In the genomic region with DNA sequence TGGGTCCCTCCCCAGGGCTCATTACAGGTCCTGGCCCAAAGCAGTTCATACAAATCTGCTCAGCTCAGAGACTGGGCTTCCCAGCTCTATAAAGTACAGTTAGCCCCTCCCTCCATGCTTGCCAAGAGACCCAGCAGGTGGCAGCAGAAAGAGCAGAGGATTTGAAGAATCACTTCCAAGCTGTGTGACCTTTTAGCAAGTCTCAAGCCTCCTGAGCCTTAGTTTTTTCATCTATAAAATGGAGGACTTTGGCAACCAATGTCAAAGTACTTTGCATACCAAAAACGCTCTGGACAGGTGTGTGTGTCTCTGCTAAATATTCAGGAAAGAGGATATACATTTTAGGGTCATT, we compare ENCODE assay signal across 10 cellular contexts. TPM values are rescaled to one million over a fixed set of nuclear protein-coding genes. Genes with fewer than 3 reads are reported as not detected.
DNase-seq lines count a peak whose midpoint lies in the region; ATAC-seq and TF ChIP-seq lines count a peak whose summit lies in the region.
"Had no signal": no experiment of that assay in that cellular context is flagged by ENCODE, and none has a peak within 500 bp of the region (broad histone marks: within the 10 kb centered on the region; RNA-seq: fewer than 3 reads in every experiment).

No MANE protein-coding gene starts in this region.

- H3K4me1 ChIP-seq in BE2C: no peaks in the 10 kb centered on the region
- no peaks in the 10 kb centered on the region for H3K4me1 ChIP-seq in Panc1 (ENCODE audit: control insufficient read depth, insufficient read depth, low read length)
- no peaks in the 10 kb centered on the region for H3K4me1 ChIP-seq in suprapubic skin

- intact Hi-C loops in Panc1 (cut with micrococcal nuclease; ENCODE audit: unreplicated experiment): loop anchor here (5.0 kb wide), 1 partner anchor 259 kb away; no protein-coding TSS in a partner anchor

- peaks cover 3% of the 10 kb centered on the region; the same call in 1 of the 2 replicates for H3K36me3 ChIP-seq in BE2C
- no peaks in the 10 kb centered on the region; the same call in 1 of the 2 replicates for H3K36me3 ChIP-seq in Panc1 (ENCODE audit: control insufficient read depth, insufficient read depth, low read length)
- peaks cover 21% of the 10 kb centered on the region for H3K36me3 ChIP-seq in suprapubic skin

- no peaks in the 10 kb centered on the region for H3K27me3 ChIP-seq in BE2C
- H3K27me3 ChIP-seq in Panc1 (ENCODE audit: control insufficient read depth, insufficient read depth, low read length): no peaks in the 10 kb centered on the region
- H3K27me3 ChIP-seq in suprapubic skin: no peaks in the 10 kb centered on the region

- CTCF ChIA-PET in Panc1 (lab: Charles Lee): interaction anchor here (0.6 to 1.8 kb wide), 3 partner anchors 33 to 259 kb away, joined by 4 to 5 read pairs (median 5); no protein-coding TSS in a partner anchor

- POLR2A ChIA-PET in Panc1 (lab: Charles Lee): interaction anchor here (0.6 kb wide), 1 partner anchor 497 kb away, joined by 4 read pairs; no protein-coding TSS in a partner anchor

- in situ Hi-C loops in Panc1 (cut with HindIII; ENCODE audit: low pct_unique_long_range_greater_than_20kb, low sequenced_read_pairs): no loop called here

- peak; percentile 47 for TF ChIP-seq CTCF in BE2C (IDR thresholded peaks at IDR 0.05; ENCODE audit: low read depth, low read length)
- peak; percentile 30 for TF ChIP-seq CTCF in GM12865 (IDR thresholded peaks at IDR 0.05; ENCODE audit: insufficient read depth, low read depth, low read length, missing control alignments)
- peak; percentile 56; the same call in 1 of the 2 replicates for TF ChIP-seq CTCF in Panc1 (IDR thresholded peaks at IDR 0.05)
- peak; percentile 32 for TF ChIP-seq CTCF in fibroblast of the aortic adventitia (IDR thresholded peaks at IDR 0.05; ENCODE audit: insufficient read depth, low read length)
- TF ChIP-seq CTCF in suprapubic skin (IDR thresholded peaks at IDR 0.05): no peak

- ATAC-seq in Panc1 (no peak), HG02970 (IDR thresholded peaks at IDR 0.05; ENCODE audit: low FRiP score, unreplicated experiment) (no peak), GM21529 (IDR thresholded peaks at IDR 0.05; ENCODE audit: unreplicated experiment) (no peak)
- ATAC-seq: Right ventricle myocardium inferior had no signal

- H3K4me3 ChIP-seq in BE2C (ENCODE audit: low read depth, low read length) (no peak overlapping the region), GM12865 (ENCODE audit: low read depth, low read length) (no peak overlapping the region), Panc1 (ENCODE audit: low read depth in 2 of 2, low read length in 2 of 2) (no peak overlapping the region), fibroblast of the aortic adventitia (ENCODE audit: low read depth, low read length) (no peak overlapping the region), suprapubic skin (no peak overlapping the region)

- H3K9me3 ChIP-seq in BE2C (no peaks in the 10 kb centered on the region), Panc1 (ENCODE audit: control insufficient read depth, insufficient read depth, low read depth, low read length) (no peaks in the 10 kb centered on the region), suprapubic skin (no peaks in the 10 kb centered on the region)

- no peak for TF ChIP-seq EP300 in suprapubic skin (IDR thresholded peaks at IDR 0.05)

- BruUV-seq in Panc1 (replicated peaks; lab: Mats Ljungman, UMichigan): no TSS peak

- WGBS in suprapubic skin: 59% methylated on average over 1 of the region's 1 CpG

- TF ChIP-seq POLR2A in suprapubic skin (IDR thresholded peaks at IDR 0.05): no peak

- H3K27ac ChIP-seq in Panc1 (ENCODE audit: low read length): no peak overlapping the region
- no peak overlapping the region for H3K27ac ChIP-seq in suprapubic skin

- DNase-seq in BE2C (no peak), GM12865 (ENCODE audit: low read depth) (peak; percentile 43), Panc1 (ENCODE audit: low read depth, low spot score) (no peak), fibroblast of the aortic adventitia (ENCODE audit: low read depth) (no peak), suprapubic skin (ENCODE audit: low spot score in 2 of 2) (no peak)
- DNase-seq in stimulated activated CD4-positive, alpha-beta T cell treated with anti-CD3 and anti-CD28 coated beads, Interleukin-2, amount 100 ng/mL, for 24 hours: no peak
- DNase-seq: hypothalamus had no signal

RNA-seq across cellular contexts. Expression of gene RELT, which starts 26.6 kb away (rescaled TPM):
- polyA plus RNA-seq in BE2C (2012; ENCODE audit: insufficient read depth, insufficient read length, low read depth): 7.5 TPM
- total RNA-seq in Panc1 (2021; ENCODE audit: unreplicated experiment): 11.3 TPM
- polyA plus RNA-seq in Panc1 (2012; ENCODE audit: insufficient read length): 5.9 TPM
- 0.57 and 4.6 TPM in 2 replicates for total RNA-seq in fibroblast of the aortic adventitia (ENCODE audit: low replicate concordance)
- 10 to 100 TPM in 1 of 4 donors, 1 to 10 TPM in 3; 1.9 to 11.2 (median 4.2) TPM for total RNA-seq in suprapubic skin

Comparison
In these comparisons a context has a peak if more than half of its experiments do, and no peak if none do; other contexts are left out.
1. CTCF ChIP-seq: peak in BE2C (single experiment), GM12865 (single experiment), Panc1 (single experiment) and fibroblast of the aortic adventitia (single experiment); none in suprapubic skin (0 of 2).